ENCODE assay signal across 21 cellular contexts in the genomic region with DNA sequence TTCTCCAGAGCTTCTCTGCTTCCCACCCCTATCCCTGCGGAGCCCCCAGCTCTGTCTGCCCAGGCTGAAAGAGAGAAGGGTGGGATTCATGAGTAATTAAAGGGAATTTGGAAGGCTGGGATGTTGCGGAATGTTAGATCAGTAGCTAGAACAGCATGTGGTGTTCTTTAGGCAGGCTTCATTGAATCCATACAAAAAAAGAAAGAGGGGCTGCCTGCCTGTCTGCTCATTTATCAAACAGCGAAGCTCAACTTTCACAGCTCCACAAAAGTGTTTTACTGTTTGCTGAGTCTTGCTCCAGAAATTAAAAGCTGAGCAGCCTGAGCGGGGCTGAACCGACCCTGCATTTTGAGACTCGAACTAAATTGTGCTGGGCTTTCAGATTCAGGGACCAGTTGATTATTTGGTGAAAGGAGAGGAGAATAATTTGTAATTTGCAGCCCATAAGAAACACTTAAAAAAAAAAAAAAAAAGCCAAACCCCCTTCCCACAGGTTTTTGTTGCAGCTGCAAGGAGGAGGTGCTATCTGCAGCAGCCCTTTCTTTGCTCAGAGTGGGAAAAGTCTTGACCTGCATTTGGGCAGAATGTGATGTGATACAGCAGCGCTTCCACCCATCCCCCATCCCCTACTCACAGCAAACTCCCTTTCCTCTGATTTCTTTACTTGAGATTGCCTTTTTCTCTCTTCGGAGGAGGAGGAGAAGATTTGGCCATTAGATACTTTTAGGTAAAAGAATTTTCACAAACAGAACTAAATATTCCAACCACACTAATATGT.
DNase-seq lines count a peak whose midpoint lies in the region; ATAC-seq and TF ChIP-seq lines count a peak whose summit lies in the region.
"Had no signal": no experiment of that assay in that cellular context is flagged by ENCODE, and none has a peak within 500 bp of the region (broad histone marks: within the 10 kb centered on the region; RNA-seq: fewer than 3 reads in every experiment).

No MANE protein-coding gene starts in this region.

- H3K9me3 ChIP-seq in thymus (ENCODE audit: control insufficient read depth) (no peaks in the 10 kb centered on the region), sigmoid colon (no peaks in the 10 kb centered on the region)
- H3K9me3 ChIP-seq: body of pancreas, left ventricle myocardium inferior, tibial artery had no signal

- H3K79me1 ChIP-seq in mesendoderm (ENCODE audit: low read length): no peaks in the 10 kb centered on the region

- WGBS in mesendoderm (ENCODE audit: extremely low coverage, insufficient coverage, low lambda C conversion rate): no CpG with 5 or more reads among the region's 8 CpGs
- WGBS in thymus: 55% methylated on average over 8 of the region's 8 CpGs
- 54 to 74% methylated on average over 8 of the region's 8 CpGs for WGBS in sigmoid colon, 2 donors

- TF ChIP-seq EP300 in sigmoid colon (IDR thresholded peaks at IDR 0.05): no peak

- no peak for TF ChIP-seq CTCF in sigmoid colon (IDR thresholded peaks at IDR 0.05)

- no peak overlapping the region for H3K9ac ChIP-seq in mesendoderm (ENCODE audit: low read length)

- H4K8ac ChIP-seq in mesendoderm (ENCODE audit: low read depth, low read length): no peak overlapping the region

- DNase-seq in DMS79 treated with DMSO at 0.1 percent for 48 hours (lab: John Stamatoyannopoulos, UW): peak; percentile 2
- DNase-seq in DMS79 (lab: John Stamatoyannopoulos, UW): no peak
- peak; percentile 66 for DNase-seq in ecto neural progenitor cell (ENCODE audit: low spot score)
- peak; percentile 41 for DNase-seq in mesendoderm
- no peak for DNase-seq in NCI-H524 (lab: John Stamatoyannopoulos, UW)
- no peak for DNase-seq in sigmoid colon
- DNase-seq: 8988T; activated CD8-positive, alpha-beta memory T cell treated with anti-CD3 and anti-CD28 coated beads, Interleukin-2, amount 50 U/mL, for 4 hours; activated naive CD8-positive, alpha-beta T cell treated with anti-CD3 and anti-CD28 coated beads, Interleukin-2, amount 10 ng/mL, durations not matched to agents 7 days and 5 days; GOT3; immature natural killer cell; left ventricle myocardium inferior; NCI-H187 treated with DMSO at 0.1 percent for 48 hours; stimulated activated CD4-positive, alpha-beta T cell treated with anti-CD3 and anti-CD28 coated beads, Interleukin-4, amount 100 ng/mL, for 4 hours; tibial artery had no signal

- H3K56ac ChIP-seq in mesendoderm (ENCODE audit: low read length): no peak overlapping the region

- H2AK5ac ChIP-seq in mesendoderm (ENCODE audit: low read length): no peak overlapping the region

- no peak for TF ChIP-seq POLR2A in sigmoid colon (IDR thresholded peaks at IDR 0.05)

- H2BK120ac ChIP-seq in mesendoderm (ENCODE audit: low read depth, low read length): no peak overlapping the region

- no peaks in the 10 kb centered on the region for H3K27me3 ChIP-seq in mesendoderm (ENCODE audit: insufficient read depth, low read length, poor library complexity)
- H3K27me3 ChIP-seq in thymus (ENCODE audit: control insufficient read depth, insufficient read depth): no peaks in the 10 kb centered on the region
- H3K27me3 ChIP-seq in sigmoid colon: peaks cover 0 to 24% (median 0%) of the 10 kb centered on the region in 3 donors
- H3K27me3 ChIP-seq: body of pancreas had no signal

- no peak overlapping the region for H2BK5ac ChIP-seq in mesendoderm (ENCODE audit: low read length)

- H3K18ac ChIP-seq in mesendoderm (ENCODE audit: low read length): no peak overlapping the region

- H3K27ac ChIP-seq in mesendoderm (ENCODE audit: low read depth, low read length) (no peak overlapping the region), thymus (ENCODE audit: low read depth) (peak overlapping the region; percentile 52), sigmoid colon (no peak overlapping the region)
- H3K27ac ChIP-seq: body of pancreas, coronary artery, left ventricle myocardium inferior, SK-N-MC, tibial artery had no signal

- H3K79me2 ChIP-seq in mesendoderm (ENCODE audit: control insufficient read depth, insufficient read depth, low read length): no peaks in the 10 kb centered on the region

- no peak overlapping the region for H3K4ac ChIP-seq in mesendoderm (ENCODE audit: low read depth, low read length)

- H2BK15ac ChIP-seq in mesendoderm (replicated peaks; ENCODE audit: low read depth): no peak overlapping the region

- H4K5ac ChIP-seq in mesendoderm (ENCODE audit: low read length): no peak overlapping the region

- intact Hi-C loops in sigmoid colon (cut with DNase I): no loop called here

- H3K4me3 ChIP-seq in mesendoderm (ENCODE audit: low read length): no peak overlapping the region
- no peak overlapping the region for H3K4me3 ChIP-seq in thymus (ENCODE audit: low read length)
- H3K4me3 ChIP-seq in sigmoid colon: no peak overlapping the region
- H3K4me3 ChIP-seq: body of pancreas, coronary artery, left ventricle myocardium inferior, SK-N-MC, tibial artery had no signal

- H3K4me1 ChIP-seq in mesendoderm (ENCODE audit: control insufficient read depth, low read depth, low read length) (no peaks in the 10 kb centered on the region), thymus (ENCODE audit: control insufficient read depth, insufficient read depth, low read length) (peaks cover 49% of the 10 kb centered on the region), sigmoid colon (no peaks in the 10 kb centered on the region)
- H3K4me1 ChIP-seq: body of pancreas, left ventricle myocardium inferior, tibial artery had no signal

- no peak overlapping the region for H3K4me2 ChIP-seq in mesendoderm (ENCODE audit: low read length)

- no peak overlapping the region for H3K23ac ChIP-seq in mesendoderm (ENCODE audit: low read length)

- no peaks in the 10 kb centered on the region for H3K36me3 ChIP-seq in mesendoderm (ENCODE audit: control insufficient read depth, insufficient read depth, low read length)
- H3K36me3 ChIP-seq in thymus (ENCODE audit: control insufficient read depth, insufficient read depth): no peaks in the 10 kb centered on the region
- H3K36me3 ChIP-seq in sigmoid colon: no peaks in the 10 kb centered on the region
- H3K36me3 ChIP-seq: left ventricle myocardium inferior, tibial artery had no signal

- no peak for ATAC-seq in GM18873 (IDR thresholded peaks at IDR 0.05; ENCODE audit: low FRiP score, unreplicated experiment)
- ATAC-seq: activated T-helper 17 cell treated with anti-CD3 and anti-CD28 coated beads, Interleukin-2, amount 50 U/mL, for 72 hours; body of pancreas had no signal

Comparison
In these comparisons a context has a peak if more than half of its experiments do, and no peak if none do; other contexts are left out.
1. DNase-seq: peak in DMS79 treated with DMSO at 0.1 percent for 48 hours (single experiment), ecto neural progenitor cell (single experiment) and mesendoderm (single experiment); none in DMS79 (single experiment), NCI-H524 (0 of 2) and sigmoid colon (single experiment).